In the genomic region with DNA sequence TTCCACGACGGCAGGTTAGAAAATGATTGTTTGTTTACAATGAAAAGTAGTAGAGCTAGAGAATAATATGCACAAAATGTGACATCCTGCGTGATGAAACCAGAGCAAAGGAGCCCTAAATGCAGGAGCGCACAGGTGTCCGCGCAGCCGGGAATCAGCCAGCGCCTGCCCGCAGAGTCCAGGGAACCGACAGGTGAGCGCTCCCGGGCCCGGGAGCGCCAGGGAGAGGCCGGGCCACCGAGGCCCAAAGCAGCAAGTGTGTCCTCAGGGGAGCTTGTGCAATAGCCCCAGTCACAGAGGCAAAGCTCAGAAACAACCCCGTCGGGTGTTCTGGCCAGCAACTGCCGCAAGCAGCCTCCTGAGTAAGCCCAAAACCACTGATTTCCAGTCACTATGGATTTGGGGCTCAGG, we compare ENCODE assay signal across 8 cellular contexts. TPM values are rescaled to one million over a fixed set of nuclear protein-coding genes. Genes with fewer than 3 reads are reported as not detected.
DNase-seq lines count a peak whose midpoint lies in the region; ATAC-seq and TF ChIP-seq lines count a peak whose summit lies in the region.

No MANE protein-coding gene starts in this region.

- H3K27ac ChIP-seq in lung (ENCODE audit: low read depth in 1 of 2, low read length in 1 of 2): peak overlapping the region; percentile 89 to 92

- no peaks in the 10 kb centered on the region for H3K9me3 ChIP-seq in lung (ENCODE audit: control insufficient read depth in 2 of 2, insufficient read depth in 1 of 2, low read length in 1 of 2)

- no peak for ATAC-seq in stimulated activated naive CD8-positive, alpha-beta T cell treated with anti-CD3 and anti-CD28 coated beads, Interleukin-15, Interleukin-2, amounts not matched to agents 100 U/mL and 50 U/mL, for 24 hours
- ATAC-seq in lung (ENCODE audit: insufficient read depth, low FRiP score): no peak
- no peak for ATAC-seq in GM18907 (IDR thresholded peaks at IDR 0.05; ENCODE audit: unreplicated experiment)

- H3K4me1 ChIP-seq in lung (ENCODE audit: control insufficient read depth in 2 of 2, insufficient read depth in 2 of 2, low read length in 2 of 2): peaks cover 0 to 14% of the 10 kb centered on the region in 2 donors

- 29% methylated on average over 19 of the region's 19 CpGs for WGBS in lung, 2 donors

- H3K36me3 Mint-ChIP-seq in stimulated activated naive CD8-positive, alpha-beta T cell treated with anti-CD3 and anti-CD28 coated beads, Interleukin-15, Interleukin-2, amounts not matched to agents 100 ng/mL and 50 ng/mL, for 24 hours (ENCODE audit: low read depth): peaks cover 12% of the 10 kb centered on the region

- H3K4me3 ChIP-seq in astrocyte of the spinal cord (ENCODE audit: low read depth, low read length): peak overlapping the region; percentile 81
- H3K4me3 ChIP-seq in lung: peak overlapping the region; percentile 58

- no peak for DNase-seq in stimulated activated naive CD8-positive, alpha-beta T cell treated with anti-CD3 and anti-CD28 coated beads, Interleukin-15, Interleukin-2, amounts not matched to agents 100 U/mL and 50 U/mL, for 24 hours
- DNase-seq in astrocyte of the spinal cord (ENCODE audit: low read depth, low spot score): no peak
- DNase-seq in lung (ENCODE audit: low spot score): no peak
- no peak for DNase-seq in SW 1271 (lab: John Stamatoyannopoulos, UW)
- no peak for DNase-seq in HEK293T (ENCODE audit: extremely low spot score)
- DNase-seq in stimulated activated CD4-positive, alpha-beta T cell treated with anti-CD3 and anti-CD28 coated beads, Interleukin-1b, Interleukin-23, amount 100 ng/mL, for 48 hours: no peak

- peaks cover 19% of the 10 kb centered on the region for H3K4me1 Mint-ChIP-seq in stimulated activated naive CD8-positive, alpha-beta T cell treated with anti-CD3 and anti-CD28 coated beads, Interleukin-15, Interleukin-2, amounts not matched to agents 100 ng/mL and 50 ng/mL, for 24 hours (ENCODE audit: low read depth)

- TF ChIP-seq CTCF in astrocyte of the spinal cord (IDR thresholded peaks at IDR 0.05; ENCODE audit: low read depth, low read length) (no peak), lung (IDR thresholded peaks at IDR 0.05; ENCODE audit: control extremely low read depth, extremely low read depth) (no peak)

- H3K9me3 Mint-ChIP-seq in stimulated activated naive CD8-positive, alpha-beta T cell treated with anti-CD3 and anti-CD28 coated beads, Interleukin-15, Interleukin-2, amounts not matched to agents 100 ng/mL and 50 ng/mL, for 24 hours: no peaks in the 10 kb centered on the region

- peaks cover 0 to 20% of the 10 kb centered on the region in 2 donors for H3K36me3 ChIP-seq in lung (ENCODE audit: control insufficient read depth in 2 of 2, insufficient read depth in 2 of 2, low read length in 2 of 2)

- peak overlapping the region; percentile 98 for H3K4me3 Mint-ChIP-seq in stimulated activated naive CD8-positive, alpha-beta T cell treated with anti-CD3 and anti-CD28 coated beads, Interleukin-15, Interleukin-2, amounts not matched to agents 100 ng/mL and 50 ng/mL, for 24 hours

- no peaks in the 10 kb centered on the region for H3K27me3 Mint-ChIP-seq in stimulated activated naive CD8-positive, alpha-beta T cell treated with anti-CD3 and anti-CD28 coated beads, Interleukin-15, Interleukin-2, amounts not matched to agents 100 ng/mL and 50 ng/mL, for 24 hours

- peak overlapping the region; percentile 14 for H3K27ac Mint-ChIP-seq in stimulated activated naive CD8-positive, alpha-beta T cell treated with anti-CD3 and anti-CD28 coated beads, Interleukin-15, Interleukin-2, amounts not matched to agents 100 ng/mL and 50 ng/mL, for 24 hours

- no peaks in the 10 kb centered on the region for H3K27me3 ChIP-seq in lung (ENCODE audit: control insufficient read depth, insufficient read depth)

- CTCF ChIA-PET in HEK293T (lab: Yijun Ruan, JAX): interaction anchor here (1.5 kb wide), 1 partner anchor 10 kb away, joined by 6 read pairs; no protein-coding TSS in a partner anchor

- in situ Hi-C loops in astrocyte of the spinal cord (cut with HindIII; ENCODE audit: low sequenced_read_pairs): no loop called here

- POLR2A ChIA-PET in HEK293T (lab: Yijun Ruan, JAX): interaction anchor here (0.9 to 3.4 kb wide), 4 partner anchors 9 to 23 kb away, joined by 3 to 14 read pairs (median 4); a partner anchor contains a TSS

TF ChIP-seq in HEK293T, 16 proteins besides CTCF, POLR2A, EP300 and RAD21:
- TF ChIP-seq FOXM1 (IDR thresholded peaks at IDR 0.05; ENCODE audit: borderline replicate concordance) (no peak), ELF4 (IDR thresholded peaks at IDR 0.05) (no peak), TARDBP (IDR thresholded peaks at IDR 0.05) (no peak), LEF1 (IDR thresholded peaks at IDR 0.05; ENCODE audit: borderline replicate concordance) (no peak), FOXK2 (IDR thresholded peaks at IDR 0.05) (no peak), NFRKB (IDR thresholded peaks at IDR 0.05) (no peak), ARNT (IDR thresholded peaks at IDR 0.05) (no peak), ZNF384 (IDR thresholded peaks at IDR 0.05) (no peak), CTBP1 (IDR thresholded peaks at IDR 0.05; ENCODE audit: borderline replicate concordance) (no peak), FOXA1 (IDR thresholded peaks at IDR 0.05) (no peak), BHLHE40 (IDR thresholded peaks at IDR 0.05; ENCODE audit: borderline replicate concordance) (no peak), SP1 (IDR thresholded peaks at IDR 0.05) (no peak), SUZ12 (IDR thresholded peaks at IDR 0.05) (no peak)
- TF ChIP-seq, protein P1, sequence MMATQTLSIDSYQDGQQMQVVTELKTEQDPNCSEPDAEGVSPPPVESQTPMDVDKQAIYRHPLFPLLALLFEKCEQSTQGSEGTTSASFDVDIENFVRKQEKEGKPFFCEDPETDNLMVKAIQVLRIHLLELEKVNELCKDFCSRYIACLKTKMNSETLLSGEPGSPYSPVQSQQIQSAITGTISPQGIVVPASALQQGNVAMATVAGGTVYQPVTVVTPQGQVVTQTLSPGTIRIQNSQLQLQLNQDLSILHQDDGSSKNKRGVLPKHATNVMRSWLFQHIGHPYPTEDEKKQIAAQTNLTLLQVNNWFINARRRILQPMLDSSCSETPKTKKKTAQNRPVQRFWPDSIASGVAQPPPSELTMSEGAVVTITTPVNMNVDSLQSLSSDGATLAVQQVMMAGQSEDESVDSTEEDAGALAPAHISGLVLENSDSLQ (IDR thresholded peaks at IDR 0.05): no peak

RNA-seq across cellular contexts. Expression of a gene that starts 0.8 kb away (rescaled TPM):
- 10 to 100 TPM; 21.4 to 83.9 TPM for total RNA-seq in lung
- polyA plus RNA-seq in lung: 100 to 1,000 TPM in 1 of 2 donors, 10 to 100 TPM in 1; 76.0 to 146 TPM

RNA-seq across cellular contexts. Expression of a gene that starts 10.4 kb away (rescaled TPM):
- total RNA-seq in lung: 10 to 100 TPM; 30.9 to 66.8 TPM
- polyA plus RNA-seq in lung: 10 to 100 TPM; 67.1 to 83.1 TPM

RNA-seq across cellular contexts. Expression of a gene that starts 23.1 kb away (rescaled TPM):
- total RNA-seq in lung: 10 to 100 TPM; 44.7 to 55.7 TPM
- 10 to 100 TPM; 39.2 to 50.0 TPM for polyA plus RNA-seq in lung

RNA-seq across cellular contexts. Expression of a gene that starts 23.9 kb away (rescaled TPM):
- total RNA-seq in lung: 10 to 100 TPM; 46.6 to 47.6 TPM
- 10 to 100 TPM; 33.3 to 41.2 TPM for polyA plus RNA-seq in lung

RNA-seq across cellular contexts. Expression of a gene that starts 58.1 kb away (rescaled TPM):
- total RNA-seq in lung: 10 to 100 TPM; 36.2 to 65.0 TPM
- 10 to 100 TPM; 24.0 to 27.3 TPM for polyA plus RNA-seq in lung
